Comparison of ENCODE assay signal across 23 cellular contexts in the genomic region with DNA sequence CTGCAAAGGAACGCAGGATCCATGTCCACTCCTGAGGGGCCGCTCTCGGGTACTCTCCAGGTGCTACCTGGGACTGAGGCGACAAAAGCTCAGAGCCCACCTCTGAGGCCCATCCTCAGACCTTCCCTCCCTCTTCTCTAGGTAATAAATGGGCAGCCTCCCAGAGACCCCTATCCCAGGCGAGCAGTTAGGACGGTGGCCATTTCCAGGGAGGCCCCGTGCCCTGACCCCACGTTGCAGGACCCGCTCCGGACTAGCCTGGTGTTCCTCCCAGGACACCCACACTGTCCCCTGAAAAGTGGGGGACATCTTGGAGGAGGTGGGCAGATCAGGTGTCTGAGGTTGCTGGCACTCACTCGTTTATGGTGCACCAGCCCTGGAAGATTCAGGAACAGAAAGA.
"Had no signal": no experiment of that assay in that cellular context is flagged by ENCODE, and none has a peak within 500 bp of the region (broad histone marks: within the 10 kb centered on the region; RNA-seq: fewer than 3 reads in every experiment).

No MANE protein-coding gene starts in this region.

- H3K27me3 ChIP-seq: esophagus squamous epithelium, gastroesophageal sphincter, left lung, right lobe of liver, spleen, tibial artery, upper lobe of left lung, uterus had no signal

- H3K27ac Mint-ChIP-seq: nephron had no signal

- H3K9me3 ChIP-seq: esophagus squamous epithelium, gastroesophageal sphincter, left lung, psoas muscle, right lobe of liver, spleen, tibial artery, upper lobe of left lung, uterus had no signal

- ATAC-seq: gastroesophageal sphincter, left lung, psoas muscle had no signal

- H3K9me3 Mint-ChIP-seq: naive B cell, nephron had no signal

- H3K4me3 ChIP-seq: esophagus squamous epithelium, gastroesophageal sphincter, left lung, lung, psoas muscle, right lobe of liver, spleen, tibial artery, upper lobe of left lung, uterus had no signal

- DNase-seq: dermis blood vessel endothelial cell; esophagus squamous epithelium; foreskin fibroblast; glutamatergic neuron; islet precursor cell; mesendoderm; naive B cell; retina; spleen; stimulated activated CD4-positive, alpha-beta T cell treated with anti-CD3 and anti-CD28 coated beads, Interleukin-15, amount 100 ng/mL, for 24 hours; stimulated activated CD4-positive, alpha-beta T cell treated with anti-CD3 and anti-CD28 coated beads, Interleukin-1b, Interleukin-23, amount 100 ng/mL, for 48 hours; stimulated activated CD4-positive, alpha-beta T cell treated with anti-CD3 and anti-CD28 coated beads, Interleukin-4, amount 100 ng/mL, for 24 hours; stimulated activated naive CD4-positive, alpha-beta T cell treated with Interleukin-2 at 50 U/mL for 16 hours; tibial artery; upper lobe of left lung; uterus had no signal

- H3K36me3 Mint-ChIP-seq: naive B cell had no signal

- H3K4me3 Mint-ChIP-seq: naive B cell, nephron had no signal

- H3K27me3 Mint-ChIP-seq: naive B cell had no signal

- H3K9ac ChIP-seq: parathyroid adenoma had no signal

- H3K27ac ChIP-seq: esophagus squamous epithelium, gastroesophageal sphincter, left lung, parathyroid adenoma, psoas muscle, right lobe of liver, spleen, tibial artery, upper lobe of left lung, uterus had no signal

- H3K4me1 ChIP-seq: parathyroid adenoma, psoas muscle, tibial artery, uterus had no signal

- H3K36me3 ChIP-seq: gastroesophageal sphincter, left lung, right lobe of liver, upper lobe of left lung, uterus had no signal
